In the genomic region with DNA sequence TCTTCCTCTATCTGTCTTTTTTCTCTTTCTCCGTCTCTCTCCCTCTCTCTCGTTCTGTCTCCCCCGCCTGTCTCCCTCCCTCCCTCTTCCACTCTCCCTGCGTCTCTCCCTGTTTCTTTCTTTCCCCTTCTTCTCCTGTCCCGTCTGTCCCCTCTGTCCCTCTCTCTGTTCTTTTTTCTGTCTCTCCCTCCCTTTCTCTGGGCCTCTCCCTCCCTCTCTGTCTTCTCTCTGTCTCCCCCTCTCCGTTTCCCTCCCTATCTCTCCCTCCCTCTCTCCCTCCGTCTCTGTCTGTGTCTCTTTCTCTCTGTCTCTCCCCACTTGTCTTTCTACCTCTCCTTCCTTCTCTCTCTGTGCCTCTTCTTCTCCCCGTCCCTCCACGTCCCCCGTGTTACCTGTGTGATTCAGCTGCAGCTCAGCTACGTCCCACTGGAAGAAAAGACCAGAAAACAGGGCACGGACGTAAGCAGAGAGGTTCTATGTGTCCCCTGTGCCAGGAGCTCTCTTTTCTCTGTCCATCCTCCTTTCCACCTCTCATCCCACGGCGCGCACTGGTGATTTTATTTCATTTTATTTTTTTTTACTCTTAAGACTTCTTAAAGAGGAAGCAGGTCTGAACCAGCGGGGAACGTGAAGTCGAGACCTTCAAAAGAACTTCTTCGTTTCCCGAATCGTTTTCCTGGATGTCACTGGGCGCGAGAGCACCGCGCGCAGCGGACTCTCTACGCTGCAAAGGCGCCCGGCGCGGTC, we compare ENCODE assay signal across 1 cellular context.
TF ChIP-seq lines count a peak whose summit lies in the region.

No MANE protein-coding gene starts in this region.

TF ChIP-seq in K562, 482 proteins besides CTCF, POLR2A, EP300 and RAD21 (continues in another document):
- TF ChIP-seq XRCC5 (IDR thresholded peaks at IDR 0.05; ENCODE audit: low read depth, low read length) (no peak), SAFB (IDR thresholded peaks at IDR 0.05; ENCODE audit: borderline replicate concordance, low read depth, low read length) (no peak), TRIM24 (IDR thresholded peaks at IDR 0.05) (no peak), ETV5 (CRISPR knock-in tag; IDR thresholded peaks at IDR 0.05; ENCODE audit: low read depth) (no peak), ZNF133 (CRISPR knock-in tag; IDR thresholded peaks at IDR 0.05) (no peak), E2F3 (CRISPR knock-in tag; IDR thresholded peaks at IDR 0.05) (no peak), OTX1 (CRISPR knock-in tag; IDR thresholded peaks at IDR 0.05) (peak; percentile 98), HCFC1 (IDR thresholded peaks at IDR 0.05; ENCODE audit: low read depth, low read length) (no peak), POLR2B (IDR thresholded peaks at IDR 0.05; ENCODE audit: low read depth, partially characterized antibody) (peak; percentile 62), SRSF9 (IDR thresholded peaks at IDR 0.05; ENCODE audit: borderline replicate concordance, low read depth, low read length) (no peak), TSC22D4 (tag; IDR thresholded peaks at IDR 0.05) (no peak), GABPB2 (CRISPR knock-in tag; conservative IDR thresholded peaks at IDR 0.05) (no peak), ADNP (tag; IDR thresholded peaks at IDR 0.05) (no peak), HNRNPL (IDR thresholded peaks at IDR 0.05; ENCODE audit: low read depth, low read length) (no peak), MCM3 (IDR thresholded peaks at IDR 0.05) (no peak), STAG1 (CRISPR knock-in tag; IDR thresholded peaks at IDR 0.05; ENCODE audit: borderline replicate concordance) (no peak), SREBF1 (IDR thresholded peaks at IDR 0.05; ENCODE audit: borderline replicate concordance, low read depth, low read length) (no peak), ZNF696 (CRISPR knock-in tag; conservative IDR thresholded peaks at IDR 0.05) (no peak), ZNF444 (CRISPR knock-in tag; IDR thresholded peaks at IDR 0.05) (no peak), MYBL2 (IDR thresholded peaks at IDR 0.05; ENCODE audit: low read depth) (no peak), MYBL2 (CRISPR knock-in tag; IDR thresholded peaks at IDR 0.05; ENCODE audit: borderline replicate concordance) (no peak), BCLAF1 (IDR thresholded peaks at IDR 0.05; ENCODE audit: borderline replicate concordance in 1 of 2, control insufficient read depth in 1 of 2, low read depth in 2 of 2, low read length in 1 of 2) (no peak), RUNX1 (IDR thresholded peaks at IDR 0.05; ENCODE audit: low read depth) (no peak), NCOA1 (IDR thresholded peaks at IDR 0.05; ENCODE audit: low read depth) (no peak), GTF3C2 (IDR thresholded peaks at IDR 0.05; ENCODE audit: borderline replicate concordance, extremely low read depth, insufficient read length) (no peak), IRF2 (CRISPR knock-in tag; IDR thresholded peaks at IDR 0.05) (no peak), KDM2B (CRISPR knock-in tag; IDR thresholded peaks at IDR 0.05) (no peak), FOS (IDR thresholded peaks at IDR 0.05; ENCODE audit: extremely low read depth, insufficient read length) (no peak), HMG20A (CRISPR knock-in tag; conservative IDR thresholded peaks at IDR 0.05) (no peak), BRCA1 (IDR thresholded peaks at IDR 0.05) (no peak), BRCA1 (CRISPR knock-in tag; IDR thresholded peaks at IDR 0.05) (no peak), ZBTB26 (CRISPR knock-in tag; IDR thresholded peaks at IDR 0.05) (peak; percentile 97), BDP1 (IDR thresholded peaks at IDR 0.05; ENCODE audit: insufficient read depth, insufficient read length) (no peak), MAZ (CRISPR knock-in tag; conservative IDR thresholded peaks at IDR 0.05 in 1 of 2, IDR thresholded peaks at IDR 0.05 in 1 of 2) (no peak), MLLT1 (IDR thresholded peaks at IDR 0.05) (0 out of 4 replicates have a peak, but pooled peaks of 1 of the 2 experiments have one; percentile 31), WHSC1 (IDR thresholded peaks at IDR 0.05; ENCODE audit: low read length) (no peak), UBTF (IDR thresholded peaks at IDR 0.05; ENCODE audit: borderline replicate concordance in 1 of 2, low read depth in 2 of 2, low read length in 2 of 2) (no peak), THRB (CRISPR knock-in tag; conservative IDR thresholded peaks at IDR 0.05) (peak; percentile 98), ELF4 (CRISPR knock-in tag; IDR thresholded peaks at IDR 0.05) (peak; percentile 95), DEAF1 (CRISPR knock-in tag; IDR thresholded peaks at IDR 0.05) (no peak), ZNF583 (CRISPR knock-in tag; IDR thresholded peaks at IDR 0.05) (no peak)
- TF ChIP-seq, protein P1, sequence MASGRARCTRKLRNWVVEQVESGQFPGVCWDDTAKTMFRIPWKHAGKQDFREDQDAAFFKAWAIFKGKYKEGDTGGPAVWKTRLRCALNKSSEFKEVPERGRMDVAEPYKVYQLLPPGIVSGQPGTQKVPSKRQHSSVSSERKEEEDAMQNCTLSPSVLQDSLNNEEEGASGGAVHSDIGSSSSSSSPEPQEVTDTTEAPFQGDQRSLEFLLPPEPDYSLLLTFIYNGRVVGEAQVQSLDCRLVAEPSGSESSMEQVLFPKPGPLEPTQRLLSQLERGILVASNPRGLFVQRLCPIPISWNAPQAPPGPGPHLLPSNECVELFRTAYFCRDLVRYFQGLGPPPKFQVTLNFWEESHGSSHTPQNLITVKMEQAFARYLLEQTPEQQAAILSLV (tag; IDR thresholded peaks at IDR 0.05), result no peak
- TF ChIP-seq, protein P2, sequence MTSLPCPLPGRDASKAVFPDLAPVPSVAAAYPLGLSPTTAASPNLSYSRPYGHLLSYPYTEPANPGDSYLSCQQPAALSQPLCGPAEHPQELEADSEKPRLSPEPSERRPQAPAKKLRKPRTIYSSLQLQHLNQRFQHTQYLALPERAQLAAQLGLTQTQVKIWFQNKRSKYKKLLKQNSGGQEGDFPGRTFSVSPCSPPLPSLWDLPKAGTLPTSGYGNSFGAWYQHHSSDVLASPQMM (CRISPR knock-in tag; IDR thresholded peaks at IDR 0.05), result no peak
- TF ChIP-seq, protein P3, sequence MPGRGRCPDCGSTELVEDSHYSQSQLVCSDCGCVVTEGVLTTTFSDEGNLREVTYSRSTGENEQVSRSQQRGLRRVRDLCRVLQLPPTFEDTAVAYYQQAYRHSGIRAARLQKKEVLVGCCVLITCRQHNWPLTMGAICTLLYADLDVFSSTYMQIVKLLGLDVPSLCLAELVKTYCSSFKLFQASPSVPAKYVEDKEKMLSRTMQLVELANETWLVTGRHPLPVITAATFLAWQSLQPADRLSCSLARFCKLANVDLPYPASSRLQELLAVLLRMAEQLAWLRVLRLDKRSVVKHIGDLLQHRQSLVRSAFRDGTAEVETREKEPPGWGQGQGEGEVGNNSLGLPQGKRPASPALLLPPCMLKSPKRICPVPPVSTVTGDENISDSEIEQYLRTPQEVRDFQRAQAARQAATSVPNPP (IDR thresholded peaks at IDR 0.05; ENCODE audit: borderline replicate concordance, insufficient read depth, insufficient read length), result no peak
- TF ChIP-seq, protein P4, sequence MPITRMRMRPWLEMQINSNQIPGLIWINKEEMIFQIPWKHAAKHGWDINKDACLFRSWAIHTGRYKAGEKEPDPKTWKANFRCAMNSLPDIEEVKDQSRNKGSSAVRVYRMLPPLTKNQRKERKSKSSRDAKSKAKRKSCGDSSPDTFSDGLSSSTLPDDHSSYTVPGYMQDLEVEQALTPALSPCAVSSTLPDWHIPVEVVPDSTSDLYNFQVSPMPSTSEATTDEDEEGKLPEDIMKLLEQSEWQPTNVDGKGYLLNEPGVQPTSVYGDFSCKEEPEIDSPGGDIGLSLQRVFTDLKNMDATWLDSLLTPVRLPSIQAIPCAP (CRISPR knock-in tag; IDR thresholded peaks at IDR 0.05; ENCODE audit: borderline replicate concordance), result no peak
